In genomic region chr21:43352568-43353281, GRCh38 we compare ENCODE assay signal across 8 cellular contexts.
DNase-seq lines count a peak whose midpoint lies in the region; ATAC-seq and TF ChIP-seq lines count a peak whose summit lies in the region.

No MANE protein-coding gene starts in this region.

- TF ChIP-seq POLR2A in uterus (IDR thresholded peaks at IDR 0.05) (no peak), upper lobe of left lung (IDR thresholded peaks at IDR 0.05) (peak in 1 of 4 donors; percentile 21)

- no peak for TF ChIP-seq EP300 in upper lobe of left lung (IDR thresholded peaks at IDR 0.05)

- H3K4me3 Mint-ChIP-seq in activated T-helper 1 cell treated with anti-CD3 and anti-CD28 coated beads, Interleukin-12 subunit alpha, Interleukin-12 subunit beta, Interleukin-2, Interleukin-4 antibody, amounts not matched to agents 30 ng/mL and 10 ng/mL and 1 ng/mL, durations not matched to agents 14 hours and 24 hours and 36 hours: no peak overlapping the region

- TF ChIP-seq CTCF in uterus (IDR thresholded peaks at IDR 0.05) (no peak), upper lobe of left lung (IDR thresholded peaks at IDR 0.05) (no peak)

- no peak overlapping the region for H3K27ac ChIP-seq in uterus
- H3K27ac ChIP-seq in upper lobe of left lung: no peak overlapping the region

- H3K4me1 Mint-ChIP-seq in activated T-helper 1 cell treated with anti-CD3 and anti-CD28 coated beads, Interleukin-12 subunit alpha, Interleukin-12 subunit beta, Interleukin-2, Interleukin-4 antibody, amounts not matched to agents 30 ng/mL and 10 ng/mL and 1 ng/mL, durations not matched to agents 14 hours and 24 hours and 36 hours (ENCODE audit: low read depth): peaks cover 16% of the 10 kb centered on the region

- DNase-seq in AG08396 (ENCODE audit: low spot score) (peak; percentile 50), NCI-H748 treated with DMSO at 0.1 percent for 48 hours (lab: John Stamatoyannopoulos, UW) (no peak), uterus (no peak), NCI-H1694 treated with DMSO at 0.1 percent for 48 hours (lab: John Stamatoyannopoulos, UW) (no peak), upper lobe of left lung (no peak)
- peak; percentile 37 for DNase-seq in activated T-helper 1 cell treated with anti-CD3 and anti-CD28 coated beads, Interleukin-12 subunit alpha, Interleukin-12 subunit beta, Interleukin-2, Interleukin-4 antibody, amounts not matched to agents 30 ng/mL and 10 ng/mL and 1 ng/mL, durations not matched to agents 14 hours and 24 hours and 36 hours (ENCODE audit: low spot score)

- H3K27ac Mint-ChIP-seq in activated T-helper 1 cell treated with anti-CD3 and anti-CD28 coated beads, Interleukin-12 subunit alpha, Interleukin-12 subunit beta, Interleukin-2, Interleukin-4 antibody, amounts not matched to agents 30 ng/mL and 10 ng/mL and 1 ng/mL, durations not matched to agents 14 hours and 24 hours and 36 hours: peak overlapping the region; percentile 61

- intact Hi-C loops in activated T-helper 1 cell treated with anti-CD3 and anti-CD28 coated beads, Interleukin-12 subunit alpha, Interleukin-12 subunit beta, Interleukin-2, Interleukin-4 antibody, amounts not matched to agents 30 ng/mL and 10 ng/mL and 1 ng/mL, durations not matched to agents 14 hours and 24 hours and 36 hours (cut with micrococcal nuclease): no loop called here
- intact Hi-C loops in uterus (cut with DNase I; ENCODE audit: low total_unique reads): no loop called here

- no peaks in the 10 kb centered on the region for H3K36me3 ChIP-seq in uterus
- no peaks in the 10 kb centered on the region for H3K36me3 ChIP-seq in upper lobe of left lung

- no peak overlapping the region for H3K4me3 ChIP-seq in uterus
- no peak overlapping the region for H3K4me3 ChIP-seq in upper lobe of left lung

- no peaks in the 10 kb centered on the region for H3K9me3 ChIP-seq in uterus
- H3K9me3 ChIP-seq in upper lobe of left lung: no peaks in the 10 kb centered on the region

- H3K4me1 ChIP-seq in uterus: no peaks in the 10 kb centered on the region
- peaks cover 10 to 16% (median 13%) of the 10 kb centered on the region in 4 donors for H3K4me1 ChIP-seq in upper lobe of left lung

- no peaks in the 10 kb centered on the region for H3K27me3 ChIP-seq in uterus
- H3K27me3 ChIP-seq in upper lobe of left lung: no peaks in the 10 kb centered on the region

- WGBS in upper lobe of left lung, 2 donors: 92 to 93% methylated on average over 16 of the region's 16 CpGs

- no peaks in the 10 kb centered on the region for H3K36me3 Mint-ChIP-seq in activated T-helper 1 cell treated with anti-CD3 and anti-CD28 coated beads, Interleukin-12 subunit alpha, Interleukin-12 subunit beta, Interleukin-2, Interleukin-4 antibody, amounts not matched to agents 30 ng/mL and 10 ng/mL and 1 ng/mL, durations not matched to agents 14 hours and 24 hours and 36 hours (ENCODE audit: low read depth)

- H3K9me3 Mint-ChIP-seq in activated T-helper 1 cell treated with anti-CD3 and anti-CD28 coated beads, Interleukin-12 subunit alpha, Interleukin-12 subunit beta, Interleukin-2, Interleukin-4 antibody, amounts not matched to agents 30 ng/mL and 10 ng/mL and 1 ng/mL, durations not matched to agents 14 hours and 24 hours and 36 hours: no peaks in the 10 kb centered on the region

- ATAC-seq in GM19025 (IDR thresholded peaks at IDR 0.05; ENCODE audit: low read depth, unreplicated experiment): peak; percentile 72
- ATAC-seq in HG03097 (IDR thresholded peaks at IDR 0.05; ENCODE audit: low FRiP score, unreplicated experiment): peak; percentile 45
- no peak for ATAC-seq in upper lobe of left lung (ENCODE audit: low FRiP score in 2 of 2)

- no peaks in the 10 kb centered on the region for H3K27me3 Mint-ChIP-seq in activated T-helper 1 cell treated with anti-CD3 and anti-CD28 coated beads, Interleukin-12 subunit alpha, Interleukin-12 subunit beta, Interleukin-2, Interleukin-4 antibody, amounts not matched to agents 30 ng/mL and 10 ng/mL and 1 ng/mL, durations not matched to agents 14 hours and 24 hours and 36 hours (ENCODE audit: insufficient read depth)

Comparison
In these comparisons a context has a peak if more than half of its experiments do, and no peak if none do; other contexts are left out.
1. DNase-seq: peak in AG08396 (single experiment) and activated T-helper 1 cell treated with anti-CD3 and anti-CD28 coated beads, Interleukin-12 subunit alpha, Interleukin-12 subunit beta, Interleukin-2, Interleukin-4 antibody, amounts not matched to agents 30 ng/mL and 10 ng/mL and 1 ng/mL, durations not matched to agents 14 hours and 24 hours and 36 hours (single experiment); none in NCI-H748 treated with DMSO at 0.1 percent for 48 hours (single experiment), uterus (0 of 2), NCI-H1694 treated with DMSO at 0.1 percent for 48 hours (single experiment) and upper lobe of left lung (0 of 2).
2. ATAC-seq: peak in GM19025 (single experiment) and HG03097 (single experiment); none in upper lobe of left lung (0 of 2).